8 cellular contexts compared by ENCODE assay signal in genomic region chr1:230120949-230121381, GRCh38. TPM values are rescaled to one million over a fixed set of nuclear protein-coding genes. Genes with fewer than 3 reads are reported as not detected.
A peak's percentile ranks its signal among the peaks of the same experiment; 100 is the strongest.
DNase-seq lines count a peak whose midpoint lies in the region; ATAC-seq and TF ChIP-seq lines count a peak whose summit lies in the region.

No MANE protein-coding gene starts in this region.

- POLR2A ChIA-PET in PC-9 (lab: Charles Lee; ENCODE audit: unreplicated experiment), result no interaction called here

- no peaks in the 10 kb centered on the region for H3F3A ChIP-seq in PC-9 (ENCODE audit: insufficient read depth, low read depth)

- WGBS in suprapubic skin, result 69% methylated on average over 9 of the region's 9 CpGs

- no peak overlapping the region for H3K4me2 ChIP-seq in PC-9

- no peak for TF ChIP-seq EP300 in suprapubic skin (IDR thresholded peaks at IDR 0.05)

- H3K27ac ChIP-seq in PC-9, result no peak overlapping the region
- peak overlapping the region; percentile 86 for H3K27ac ChIP-seq in suprapubic skin

- no TSS peak for BruUV-seq in PC-9 (replicated peaks; lab: Mats Ljungman, UMichigan)

- H3K27me3 ChIP-seq in PC-9 (ENCODE audit: insufficient read depth, low read depth) (no peaks in the 10 kb centered on the region), suprapubic skin (no peaks in the 10 kb centered on the region)

- H3K36me3 ChIP-seq in PC-9 (ENCODE audit: low read depth), result peaks cover 3% of the 10 kb centered on the region; the same call in 1 of the 2 replicates
- no peaks in the 10 kb centered on the region for H3K36me3 ChIP-seq in suprapubic skin

- DNase-seq in NCI-H2227 (lab: John Stamatoyannopoulos, UW; ENCODE audit: unreplicated experiment) (peak; percentile 11), NCI-H2227 treated with DMSO at 0.1 percent for 48 hours (lab: John Stamatoyannopoulos, UW) (no peak), PC-9 (no peak), fibroblast of pulmonary artery (ENCODE audit: low read depth) (peak; percentile 44), suprapubic skin (ENCODE audit: low spot score in 2 of 2) (no peak), UCSD-AML1 (lab: John Stamatoyannopoulos, UW; ENCODE audit: unreplicated experiment) (no peak), MV-4-11 (lab: John Stamatoyannopoulos, UW) (no peak)

- CTCF ChIA-PET in PC-9 (lab: Charles Lee), result interaction anchor here (1.0 kb wide), 1 partner anchor 16 kb away, joined by 3 read pairs; no protein-coding TSS in a partner anchor

- H3K4me1 ChIP-seq in PC-9 (replicated peaks; ENCODE audit: insufficient read depth), result peaks cover 12% of the 10 kb centered on the region
- peaks cover 49% of the 10 kb centered on the region for H3K4me1 ChIP-seq in suprapubic skin

- H3K4me3 ChIP-seq in PC-9, result no peak overlapping the region
- no peak overlapping the region for H3K4me3 ChIP-seq in fibroblast of pulmonary artery (replicated peaks; ENCODE audit: low read depth, low read length)
- H3K4me3 ChIP-seq in suprapubic skin, result peak overlapping the region; percentile 17

- H3K9me3 ChIP-seq in PC-9 (ENCODE audit: insufficient read depth, low read depth), result no peaks in the 10 kb centered on the region
- no peaks in the 10 kb centered on the region for H3K9me3 ChIP-seq in suprapubic skin

- H4K20me1 ChIP-seq in PC-9 (ENCODE audit: insufficient read depth), result peaks cover 3% of the 10 kb centered on the region; the same call in 1 of the 2 replicates

- TF ChIP-seq CTCF in PC-9 (conservative IDR thresholded peaks at IDR 0.05) (peak; percentile 74), fibroblast of pulmonary artery (IDR thresholded peaks at IDR 0.05; ENCODE audit: low read length, missing control alignments) (peak; percentile 60), suprapubic skin (IDR thresholded peaks at IDR 0.05) (peak; percentile 22 to 75)

- TF ChIP-seq POLR2A in suprapubic skin (IDR thresholded peaks at IDR 0.05), result no peak

- ATAC-seq in HG03025 (IDR thresholded peaks at IDR 0.05; ENCODE audit: low FRiP score, unreplicated experiment), result no peak

- H2AFZ ChIP-seq in PC-9, result no peak overlapping the region

- intact Hi-C loops in PC-9 (cut with micrococcal nuclease; ENCODE audit: unreplicated experiment), result no loop called here

- no peaks in the 10 kb centered on the region for H3K9me2 ChIP-seq in PC-9 (ENCODE audit: insufficient read depth)

- H3K79me2 ChIP-seq in PC-9 (ENCODE audit: low read depth), result peaks cover 19% of the 10 kb centered on the region

RNA-seq across cellular contexts. Expression of gene GALNT2, which starts 53.9 kb away (rescaled TPM):
- total RNA-seq in PC-9 (2021) (104 and 121 TPM in 2 replicates), suprapubic skin (10 to 100 TPM; 24.1 to 40.2 (median 36.4) TPM)

Comparison
In these comparisons a context has a peak if more than half of its experiments do, and no peak if none do; other contexts are left out.
1. DNase-seq: peak in NCI-H2227 (single experiment) and fibroblast of pulmonary artery (single experiment); none in NCI-H2227 treated with DMSO at 0.1 percent for 48 hours (single experiment), PC-9 (0 of 2), suprapubic skin (0 of 2), UCSD-AML1 (single experiment) and MV-4-11 (single experiment).
2. Peak in every context shown above with its lines, with median percentiles within 50 percentile points of each other: CTCF ChIP-seq.